ENCODE assay signal across 1 cellular context in genomic region chr17:50579399-50579798, GRCh38.
TF ChIP-seq lines count a peak whose summit lies in the region.

No MANE protein-coding gene starts in this region.

TF ChIP-seq in H1, 55 proteins besides CTCF, POLR2A, EP300 and RAD21:
- TF ChIP-seq HDAC2 (IDR thresholded peaks at IDR 0.05; ENCODE audit: borderline replicate concordance in 1 of 2, low read depth in 2 of 2, low read length in 2 of 2) (no peak), JUND (IDR thresholded peaks at IDR 0.05; ENCODE audit: low read length) (no peak), RXRA (IDR thresholded peaks at IDR 0.05; ENCODE audit: insufficient read depth, low read depth, low read length) (no peak), SIX5 (IDR thresholded peaks at IDR 0.05; ENCODE audit: low read depth, low read length) (no peak), CHD1 (IDR thresholded peaks at IDR 0.05; ENCODE audit: low read depth, low read length) (no peak), EZH2 (IDR thresholded peaks at IDR 0.05; ENCODE audit: low read depth, low read length, severe bottlenecking) (no peak), RNF2 (IDR thresholded peaks at IDR 0.05; ENCODE audit: borderline replicate concordance, low read depth, low read length, missing control alignments, poor library complexity, severe bottlenecking) (no peak), RBBP5 (IDR thresholded peaks at IDR 0.05; ENCODE audit: borderline replicate concordance, low read depth, low read length) (no peak), TBP (IDR thresholded peaks at IDR 0.05; ENCODE audit: low read depth, low read length) (no peak), CHD7 (IDR thresholded peaks at IDR 0.05; ENCODE audit: insufficient replicate concordance, low read length) (no peak), SIRT6 (IDR thresholded peaks at IDR 0.05; ENCODE audit: low read length) (no peak), POLR2AphosphoS5 (IDR thresholded peaks at IDR 0.05; ENCODE audit: low read depth, low read length) (no peak)
